In genomic region chr12:52909256-52909655, GRCh38 we compare ENCODE assay signal across 18 cellular contexts. TPM values are rescaled to one million over a fixed set of nuclear protein-coding genes. Genes with fewer than 3 reads are reported as not detected.
DNase-seq lines count a peak whose midpoint lies in the region; ATAC-seq and TF ChIP-seq lines count a peak whose summit lies in the region.
"Had no signal": no experiment of that assay in that cellular context is flagged by ENCODE, and none has a peak within 500 bp of the region (broad histone marks: within the 10 kb centered on the region; RNA-seq: fewer than 3 reads in every experiment).

No MANE protein-coding gene starts in this region.

- H3K36me3 ChIP-seq in RWPE2 (ENCODE audit: low read depth) (no peaks in the 10 kb centered on the region), mesendoderm (ENCODE audit: control insufficient read depth, insufficient read depth, low read length) (no peaks in the 10 kb centered on the region)

- no peaks in the 10 kb centered on the region for H3K27me3 ChIP-seq in RWPE2 (ENCODE audit: insufficient read depth, poor library complexity, severe bottlenecking)
- no peaks in the 10 kb centered on the region for H3K27me3 ChIP-seq in mesendoderm (ENCODE audit: insufficient read depth, low read length, poor library complexity)

- H3K4me1 ChIP-seq in RWPE2 (ENCODE audit: insufficient read depth, poor library complexity, severe bottlenecking) (peaks cover 39% of the 10 kb centered on the region), mesendoderm (ENCODE audit: control insufficient read depth, low read depth, low read length) (peaks cover 22% of the 10 kb centered on the region)

- WGBS in mesendoderm (ENCODE audit: extremely low coverage, insufficient coverage, low lambda C conversion rate): no CpG with 5 or more reads among the region's 3 CpGs

- H3K9me3 ChIP-seq in RWPE2 (ENCODE audit: severe bottlenecking): no peaks in the 10 kb centered on the region

- H4K5ac ChIP-seq in mesendoderm (ENCODE audit: low read length): no peak overlapping the region

- H3K27ac ChIP-seq in RWPE2 (ENCODE audit: poor library complexity, severe bottlenecking) (peak overlapping the region; percentile 98), mesendoderm (ENCODE audit: low read depth, low read length) (no peak overlapping the region), substantia nigra (ENCODE audit: low read depth, low read length, poor library complexity, severe bottlenecking) (no peak overlapping the region)

- TF ChIP-seq POLR2A in GM18505 (IDR thresholded peaks at IDR 0.05; ENCODE audit: borderline replicate concordance, extremely low read depth, insufficient read depth, insufficient read length): no peak

- DNase-seq in NCI-H1417 (lab: John Stamatoyannopoulos, UW) (peak in 2 of 3 experiments; percentile 50 to 82), NCI-H1417 treated with DMSO at 0.1 percent for 48 hours (lab: John Stamatoyannopoulos, UW) (no peak), RWPE2 (ENCODE audit: low spot score) (no peak), mesendoderm (no peak), substantia nigra (lab: John Stamatoyannopoulos, UW) (no peak), amygdala (lab: John Stamatoyannopoulos, UW) (no peak)
- DNase-seq: C1 segment of cervical spinal cord, DMS153, EL, H7, NCI-H1436, NCI-H2107, NCI-H226, NCI-H526 treated with DMSO at 0.1 percent for 48 hours, SHP77 treated with DMSO at 0.1 percent for 48 hours had no signal

- peak overlapping the region; percentile 46 for H2AK5ac ChIP-seq in mesendoderm (ENCODE audit: low read length)

- no peak overlapping the region for H3K4ac ChIP-seq in mesendoderm (ENCODE audit: low read depth, low read length)

- no peak overlapping the region for H3K23ac ChIP-seq in mesendoderm (ENCODE audit: low read length)

- H3K79me1 ChIP-seq in mesendoderm (ENCODE audit: low read length): no peaks in the 10 kb centered on the region

- H3K4me3 ChIP-seq in RWPE2 (ENCODE audit: severe bottlenecking): no peak overlapping the region
- H3K4me3 ChIP-seq in mesendoderm (ENCODE audit: low read length): no peak overlapping the region

- H2BK5ac ChIP-seq in mesendoderm (ENCODE audit: low read length): no peak overlapping the region

- no peak overlapping the region for H3K9ac ChIP-seq in mesendoderm (ENCODE audit: low read length)

- no peak overlapping the region for H2BK15ac ChIP-seq in mesendoderm (replicated peaks; ENCODE audit: low read depth)

- H3K56ac ChIP-seq in mesendoderm (ENCODE audit: low read length): peak overlapping the region; percentile 39

- peaks cover 5% of the 10 kb centered on the region for H3K79me2 ChIP-seq in mesendoderm (ENCODE audit: control insufficient read depth, insufficient read depth, low read length)

- no peak overlapping the region for H2BK120ac ChIP-seq in mesendoderm (ENCODE audit: low read depth, low read length)

- no peak overlapping the region for H3K4me2 ChIP-seq in mesendoderm (ENCODE audit: low read length)

- no peak for TF ChIP-seq CTCF in RWPE2 (IDR thresholded peaks at IDR 0.05; ENCODE audit: poor library complexity, severe bottlenecking)

- H3K18ac ChIP-seq in mesendoderm (ENCODE audit: low read length): no peak overlapping the region

- no peak overlapping the region for H4K8ac ChIP-seq in mesendoderm (ENCODE audit: low read depth, low read length)

- ATAC-seq in RWPE2 (ENCODE audit: low read depth) (no peak), GM18505 (IDR thresholded peaks at IDR 0.05; ENCODE audit: unreplicated experiment) (no peak), GM21381 (IDR thresholded peaks at IDR 0.05; ENCODE audit: unreplicated experiment) (no peak)

RNA-seq across cellular contexts. Expression of gene KRT8, which starts 4.4 kb away (rescaled TPM):
- 450 TPM for polyA plus RNA-seq in mesendoderm (2013, experiment 1 of 2)
- polyA plus RNA-seq in mesendoderm (2013, experiment 2 of 2): 461 TPM
- polyA plus RNA-seq: IgD-negative memory B cell had no signal

RNA-seq across cellular contexts. Expression of gene KRT18, which starts 39.7 kb away (rescaled TPM):
- 373 TPM for polyA plus RNA-seq in mesendoderm (2013, experiment 1 of 2)
- 379 TPM for polyA plus RNA-seq in mesendoderm (2013, experiment 2 of 2)

Comparison
In these comparisons a context has a peak if more than half of its experiments do, and no peak if none do; other contexts are left out.
1. DNase-seq: peak in NCI-H1417 (2 of 3); none in NCI-H1417 treated with DMSO at 0.1 percent for 48 hours (single experiment), RWPE2 (single experiment), mesendoderm (single experiment), substantia nigra (0 of 49) and amygdala (0 of 56).